In genomic region chr16:2533912-2534311, GRCh38 we compare ENCODE assay signal across 16 cellular contexts. TPM values are rescaled to one million over a fixed set of nuclear protein-coding genes. Genes with fewer than 3 reads are reported as not detected.
DNase-seq lines count a peak whose midpoint lies in the region; ATAC-seq and TF ChIP-seq lines count a peak whose summit lies in the region.
"Had no signal": no experiment of that assay in that cellular context is flagged by ENCODE, and none has a peak within 500 bp of the region (broad histone marks: within the 10 kb centered on the region; RNA-seq: fewer than 3 reads in every experiment).

No MANE protein-coding gene starts in this region.

- H3K9me3 ChIP-seq in esophagus squamous epithelium = no peaks in the 10 kb centered on the region

- H3K27me3 ChIP-seq in esophagus squamous epithelium = no peaks in the 10 kb centered on the region

- no peaks in the 10 kb centered on the region for H3K36me3 Mint-ChIP-seq in stimulated activated naive CD8-positive, alpha-beta T cell treated with anti-CD3 and anti-CD28 coated beads, Interleukin-15, Interleukin-2, amounts not matched to agents 100 ng/mL and 50 ng/mL, for 24 hours (ENCODE audit: low read depth)
- peaks cover 8% of the 10 kb centered on the region for H3K36me3 Mint-ChIP-seq in activated T-helper 2 cell treated with anti-CD3 and anti-CD28 coated beads, Interferon-gamma antibody, Interleukin-2, Interleukin-4, amounts not matched to agents 10 μg/mL and 5 μg/mL and 100 μg/mL, durations not matched to agents 14 hours and 24 hours and 36 hours (ENCODE audit: low read depth)
- no peaks in the 10 kb centered on the region for H3K36me3 Mint-ChIP-seq in naive B cell

- no peak for ATAC-seq in stimulated activated naive CD8-positive, alpha-beta T cell treated with anti-CD3 and anti-CD28 coated beads, Interleukin-15, Interleukin-2, amounts not matched to agents 100 U/mL and 50 U/mL, for 24 hours
- ATAC-seq in naive B cell (ENCODE audit: low read depth in 2 of 2) (no peak), GM21381 (IDR thresholded peaks at IDR 0.05; ENCODE audit: unreplicated experiment) (no peak)

- H3K27ac ChIP-seq in esophagus squamous epithelium = peak overlapping the region in 2 of 4 donors; percentile 97 to 99

- TF ChIP-seq POLR2A in esophagus squamous epithelium (IDR thresholded peaks at IDR 0.05) = no peak

- peaks cover 37% of the 10 kb centered on the region for H3K4me1 Mint-ChIP-seq in stimulated activated naive CD8-positive, alpha-beta T cell treated with anti-CD3 and anti-CD28 coated beads, Interleukin-15, Interleukin-2, amounts not matched to agents 100 ng/mL and 50 ng/mL, for 24 hours (ENCODE audit: low read depth)
- H3K4me1 Mint-ChIP-seq in activated T-helper 2 cell treated with anti-CD3 and anti-CD28 coated beads, Interferon-gamma antibody, Interleukin-2, Interleukin-4, amounts not matched to agents 10 μg/mL and 5 μg/mL and 100 μg/mL, durations not matched to agents 14 hours and 24 hours and 36 hours (ENCODE audit: low read depth) = peaks cover 20% of the 10 kb centered on the region
- H3K4me1 Mint-ChIP-seq in naive B cell = peaks cover 31 to 39% (median 39%) of the 10 kb centered on the region in 3 donors

- intact Hi-C loops in activated T-helper 2 cell treated with anti-CD3 and anti-CD28 coated beads, Interferon-gamma antibody, Interleukin-2, Interleukin-4, amounts not matched to agents 10 μg/mL and 5 μg/mL and 100 μg/mL, durations not matched to agents 14 hours and 24 hours and 36 hours (cut with micrococcal nuclease) = loop anchor here (2.0 kb wide), 1 partner anchor 21 kb away; the partner anchor contains the start of gene ATP6V0C
- intact Hi-C loops in esophagus squamous epithelium (cut with DNase I) = no loop called here

- 71 to 91% methylated on average over 9 to 11 of the region's 11 CpGs for WGBS in esophagus squamous epithelium, 2 donors

- no peaks in the 10 kb centered on the region for H3K9me3 Mint-ChIP-seq in stimulated activated naive CD8-positive, alpha-beta T cell treated with anti-CD3 and anti-CD28 coated beads, Interleukin-15, Interleukin-2, amounts not matched to agents 100 ng/mL and 50 ng/mL, for 24 hours
- no peaks in the 10 kb centered on the region for H3K9me3 Mint-ChIP-seq in activated T-helper 2 cell treated with anti-CD3 and anti-CD28 coated beads, Interferon-gamma antibody, Interleukin-2, Interleukin-4, amounts not matched to agents 10 μg/mL and 5 μg/mL and 100 μg/mL, durations not matched to agents 14 hours and 24 hours and 36 hours
- H3K9me3 Mint-ChIP-seq in naive B cell = no peaks in the 10 kb centered on the region

- H3K27me3 Mint-ChIP-seq in stimulated activated naive CD8-positive, alpha-beta T cell treated with anti-CD3 and anti-CD28 coated beads, Interleukin-15, Interleukin-2, amounts not matched to agents 100 ng/mL and 50 ng/mL, for 24 hours = no peaks in the 10 kb centered on the region
- H3K27me3 Mint-ChIP-seq in activated T-helper 2 cell treated with anti-CD3 and anti-CD28 coated beads, Interferon-gamma antibody, Interleukin-2, Interleukin-4, amounts not matched to agents 10 μg/mL and 5 μg/mL and 100 μg/mL, durations not matched to agents 14 hours and 24 hours and 36 hours (ENCODE audit: low read depth) = no peaks in the 10 kb centered on the region
- H3K27me3 Mint-ChIP-seq in naive B cell = no peaks in the 10 kb centered on the region

- H3K27ac Mint-ChIP-seq in stimulated activated naive CD8-positive, alpha-beta T cell treated with anti-CD3 and anti-CD28 coated beads, Interleukin-15, Interleukin-2, amounts not matched to agents 100 ng/mL and 50 ng/mL, for 24 hours = no peak overlapping the region
- peak overlapping the region; percentile 66 for H3K27ac Mint-ChIP-seq in activated T-helper 2 cell treated with anti-CD3 and anti-CD28 coated beads, Interferon-gamma antibody, Interleukin-2, Interleukin-4, amounts not matched to agents 10 μg/mL and 5 μg/mL and 100 μg/mL, durations not matched to agents 14 hours and 24 hours and 36 hours
- H3K27ac Mint-ChIP-seq in naive B cell = peak overlapping the region; percentile 87 to 100 (median 99)

- H3K36me3 ChIP-seq in esophagus squamous epithelium = peaks cover 4 to 19% (median 8%) of the 10 kb centered on the region in 3 donors

- DNase-seq in stimulated activated naive CD8-positive, alpha-beta T cell treated with anti-CD3 and anti-CD28 coated beads, Interleukin-15, Interleukin-2, amounts not matched to agents 100 U/mL and 50 U/mL, for 24 hours = no peak
- no peak for DNase-seq in activated T-helper 2 cell treated with anti-CD3 and anti-CD28 coated beads, Interferon-gamma antibody, Interleukin-2, Interleukin-4, amounts not matched to agents 10 μg/mL and 5 μg/mL and 100 μg/mL, durations not matched to agents 14 hours and 24 hours and 36 hours (ENCODE audit: low spot score)
- DNase-seq in naive B cell (no peak), NCI-H1105 (lab: John Stamatoyannopoulos, UW) (no peak), esophagus squamous epithelium (lab: John Stamatoyannopoulos, UW) (no peak), NCI-H2227 treated with DMSO at 0.1 percent for 48 hours (lab: John Stamatoyannopoulos, UW) (no peak)
- DNase-seq: activated CD4-positive, CD25-positive, alpha-beta regulatory T cell; activated effector memory CD4-positive, alpha-beta T cell treated with Interleukin-2 at 50 U/mL for 16 hours; caudate nucleus; NCI-H226; stimulated activated CD8-positive, alpha-beta memory T cell treated with anti-CD3 and anti-CD28 coated beads, Interleukin-4, amount 100 ng/mL, for 48 hours had no signal

- no peak for TF ChIP-seq CTCF in esophagus squamous epithelium (IDR thresholded peaks at IDR 0.05)

- H3K4me3 Mint-ChIP-seq in stimulated activated naive CD8-positive, alpha-beta T cell treated with anti-CD3 and anti-CD28 coated beads, Interleukin-15, Interleukin-2, amounts not matched to agents 100 ng/mL and 50 ng/mL, for 24 hours = peak overlapping the region; percentile 47
- peak overlapping the region; percentile 53 for H3K4me3 Mint-ChIP-seq in activated T-helper 2 cell treated with anti-CD3 and anti-CD28 coated beads, Interferon-gamma antibody, Interleukin-2, Interleukin-4, amounts not matched to agents 10 μg/mL and 5 μg/mL and 100 μg/mL, durations not matched to agents 14 hours and 24 hours and 36 hours (ENCODE audit: low read depth)
- H3K4me3 Mint-ChIP-seq in naive B cell = peak overlapping the region; percentile 55 to 98 (median 77)

- H3K4me3 ChIP-seq in esophagus squamous epithelium = no peak overlapping the region

- peaks cover 12 to 55% (median 28%) of the 10 kb centered on the region in 3 donors for H3K4me1 ChIP-seq in esophagus squamous epithelium

RNA-seq across cellular contexts. Expression of gene CEMP1, which starts 2.7 kb away (rescaled TPM):
- 0.25 TPM in 1 of 2 replicates, not detected in the other for total RNA-seq in activated T-helper 2 cell treated with anti-CD3 and anti-CD28 coated beads, Interferon-gamma antibody, Interleukin-2, Interleukin-4, amounts not matched to agents 10 μg/mL and 5 μg/mL and 100 μg/mL, durations not matched to agents 14 hours and 24 hours and 36 hours
- 1 to 10 TPM; 2.4 to 5.7 (median 3.5) TPM for polyA plus RNA-seq in naive B cell (ENCODE audit: low read depth in 6 of 6)
- total RNA-seq in esophagus squamous epithelium = under 1 TPM in 1 of 4 donors, not detected in 3; 0.76 TPM
- total RNA-seq: endothelial cell of umbilical vein, glomerular endothelial cell, pulmonary artery endothelial cell had no signal
- polyA plus RNA-seq: endothelial cell of umbilical vein had no signal

RNA-seq across cellular contexts. Expression of gene PDPK1, which starts 3.9 kb away (rescaled TPM):
- 45.7 and 48.5 TPM in 2 replicates for total RNA-seq in activated T-helper 2 cell treated with anti-CD3 and anti-CD28 coated beads, Interferon-gamma antibody, Interleukin-2, Interleukin-4, amounts not matched to agents 10 μg/mL and 5 μg/mL and 100 μg/mL, durations not matched to agents 14 hours and 24 hours and 36 hours
- 10 to 100 TPM; 16.7 to 44.8 (median 38.9) TPM for polyA plus RNA-seq in naive B cell (ENCODE audit: low read depth in 6 of 6)
- total RNA-seq in esophagus squamous epithelium = 10 to 100 TPM; 18.3 to 28.2 (median 23.3) TPM

RNA-seq across cellular contexts. Expression of gene AMDHD2, which starts 13.7 kb away (rescaled TPM):
- 29.3 and 30.1 TPM in 2 replicates for total RNA-seq in activated T-helper 2 cell treated with anti-CD3 and anti-CD28 coated beads, Interferon-gamma antibody, Interleukin-2, Interleukin-4, amounts not matched to agents 10 μg/mL and 5 μg/mL and 100 μg/mL, durations not matched to agents 14 hours and 24 hours and 36 hours
- 10 to 100 TPM; 17.6 to 24.0 (median 20.5) TPM for polyA plus RNA-seq in naive B cell (ENCODE audit: low read depth in 6 of 6)
- total RNA-seq in esophagus squamous epithelium = 10 to 100 TPM; 11.6 to 23.9 (median 17.5) TPM

RNA-seq across cellular contexts. Expression of gene ATP6V0C, which starts 20.2 kb away (rescaled TPM):
- total RNA-seq in activated T-helper 2 cell treated with anti-CD3 and anti-CD28 coated beads, Interferon-gamma antibody, Interleukin-2, Interleukin-4, amounts not matched to agents 10 μg/mL and 5 μg/mL and 100 μg/mL, durations not matched to agents 14 hours and 24 hours and 36 hours = 114 and 119 TPM in 2 replicates
- polyA plus RNA-seq in naive B cell (ENCODE audit: low read depth in 6 of 6) = 100 to 1,000 TPM in 3 of 6 donors, 10 to 100 TPM in 3; 75.4 to 114 (median 98.1) TPM
- 100 to 1,000 TPM in 2 of 4 donors, 10 to 100 TPM in 2; 70.8 to 196 (median 125) TPM for total RNA-seq in esophagus squamous epithelium

RNA-seq across cellular contexts. Expression of gene TBC1D24, which starts 59.0 kb away (rescaled TPM):
- total RNA-seq in activated T-helper 2 cell treated with anti-CD3 and anti-CD28 coated beads, Interferon-gamma antibody, Interleukin-2, Interleukin-4, amounts not matched to agents 10 μg/mL and 5 μg/mL and 100 μg/mL, durations not matched to agents 14 hours and 24 hours and 36 hours = 19.6 and 21.4 TPM in 2 replicates
- polyA plus RNA-seq in naive B cell (ENCODE audit: low read depth in 6 of 6) = 1 to 10 TPM in 4 of 6 donors, under 1 TPM in 2; 0.22 to 3.3 (median 2.5) TPM
- total RNA-seq in esophagus squamous epithelium = 1 to 10 TPM; 3.1 to 4.6 (median 3.7) TPM
